In genomic region chr19:33481863-33482262, GRCh38 we compare ENCODE assay signal across 3 cellular contexts.
"Had no signal": no experiment of that assay in that cellular context is flagged by ENCODE, and none has a peak within 500 bp of the region (broad histone marks: within the 10 kb centered on the region; RNA-seq: fewer than 3 reads in every experiment).

No MANE protein-coding gene starts in this region.

- H3K4me3 ChIP-seq: GM12878 had no signal

- DNase-seq: GDM1, GF-D8 had no signal
